ENCODE assay signal across 1 cellular context in the genomic region with DNA sequence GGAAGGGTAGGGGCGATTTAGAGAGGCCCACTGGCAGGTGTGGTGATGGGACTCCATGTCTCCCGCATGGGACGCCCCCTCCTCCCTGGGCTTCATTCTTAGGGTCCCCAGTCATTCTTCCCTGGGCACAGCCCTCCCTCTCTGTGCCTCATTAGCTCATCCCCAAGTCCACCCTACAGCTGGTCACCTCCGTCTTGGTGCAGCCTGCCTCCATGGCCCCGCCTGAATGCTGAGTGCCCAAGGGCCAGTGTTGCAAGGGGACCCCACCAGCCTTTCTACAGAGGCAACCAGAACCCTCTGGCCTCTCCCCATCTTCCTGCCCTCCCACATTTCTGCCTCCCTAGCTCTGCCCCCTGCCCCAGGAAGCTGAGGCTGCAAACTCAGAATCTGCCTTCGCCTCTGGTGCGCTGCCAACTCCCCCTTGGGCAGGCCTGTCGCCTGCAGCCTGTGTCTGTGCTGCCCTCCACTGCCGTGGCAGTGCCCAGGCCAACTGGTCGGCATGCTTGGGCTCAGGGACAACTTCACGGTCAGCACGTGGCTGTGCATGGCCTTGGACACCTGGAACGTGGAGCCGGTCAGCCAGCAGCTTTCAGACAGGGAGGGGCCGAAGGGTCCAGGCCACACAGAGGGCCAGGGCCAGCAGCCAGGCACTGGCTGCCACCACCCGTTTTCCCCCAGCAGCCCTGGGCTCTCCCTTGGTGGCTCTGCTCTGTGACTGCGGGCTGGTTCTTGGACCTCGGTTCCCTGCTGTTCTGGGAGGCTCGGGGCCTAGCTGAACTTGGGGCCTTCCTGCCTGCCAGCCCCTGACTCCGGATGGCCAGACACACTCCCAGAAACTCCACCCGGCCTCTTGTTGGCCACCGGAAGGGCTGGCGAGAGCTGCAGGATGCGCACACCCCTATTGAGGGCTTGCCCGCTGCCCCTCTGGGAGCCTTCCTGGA.
TF ChIP-seq lines count a peak whose summit lies in the region.

No MANE protein-coding gene starts in this region.

TF ChIP-seq in HepG2, 621 proteins besides CTCF, POLR2A, EP300 and RAD21 (continued from another document and continues in another):
- TF ChIP-seq RNF219 (CRISPR knock-in tag; IDR thresholded peaks at IDR 0.05) = peak; percentile 90
- peak; percentile 91; the same call in 1 of the 2 replicates for TF ChIP-seq MEIS2 (CRISPR knock-in tag; IDR thresholded peaks at IDR 0.05)
- peak; percentile 58; the same call in 1 of the 2 replicates for TF ChIP-seq KLF13 (CRISPR knock-in tag; IDR thresholded peaks at IDR 0.05)
- TF ChIP-seq SMC3 (IDR thresholded peaks at IDR 0.05; ENCODE audit: low read length) = no peak
- TF ChIP-seq CSRNP2 (CRISPR knock-in tag; conservative IDR thresholded peaks at IDR 0.05; ENCODE audit: low read depth) = 0 out of 2 replicates have a peak, but pooled peaks have one; percentile 25
- TF ChIP-seq, protein P1, sequence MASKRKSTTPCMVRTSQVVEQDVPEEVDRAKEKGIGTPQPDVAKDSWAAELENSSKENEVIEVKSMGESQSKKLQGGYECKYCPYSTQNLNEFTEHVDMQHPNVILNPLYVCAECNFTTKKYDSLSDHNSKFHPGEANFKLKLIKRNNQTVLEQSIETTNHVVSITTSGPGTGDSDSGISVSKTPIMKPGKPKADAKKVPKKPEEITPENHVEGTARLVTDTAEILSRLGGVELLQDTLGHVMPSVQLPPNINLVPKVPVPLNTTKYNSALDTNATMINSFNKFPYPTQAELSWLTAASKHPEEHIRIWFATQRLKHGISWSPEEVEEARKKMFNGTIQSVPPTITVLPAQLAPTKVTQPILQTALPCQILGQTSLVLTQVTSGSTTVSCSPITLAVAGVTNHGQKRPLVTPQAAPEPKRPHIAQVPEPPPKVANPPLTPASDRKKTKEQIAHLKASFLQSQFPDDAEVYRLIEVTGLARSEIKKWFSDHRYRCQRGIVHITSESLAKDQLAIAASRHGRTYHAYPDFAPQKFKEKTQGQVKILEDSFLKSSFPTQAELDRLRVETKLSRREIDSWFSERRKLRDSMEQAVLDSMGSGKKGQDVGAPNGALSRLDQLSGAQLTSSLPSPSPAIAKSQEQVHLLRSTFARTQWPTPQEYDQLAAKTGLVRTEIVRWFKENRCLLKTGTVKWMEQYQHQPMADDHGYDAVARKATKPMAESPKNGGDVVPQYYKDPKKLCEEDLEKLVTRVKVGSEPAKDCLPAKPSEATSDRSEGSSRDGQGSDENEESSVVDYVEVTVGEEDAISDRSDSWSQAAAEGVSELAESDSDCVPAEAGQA (IDR thresholded peaks at IDR 0.05; ENCODE audit: low read depth) = 0 out of 2 replicates have a peak, but pooled peaks have one; percentile 53
- TF ChIP-seq, protein P1 (CRISPR knock-in tag; IDR thresholded peaks at IDR 0.05; ENCODE audit: borderline replicate concordance) = no peak
- TF ChIP-seq, protein P2, sequence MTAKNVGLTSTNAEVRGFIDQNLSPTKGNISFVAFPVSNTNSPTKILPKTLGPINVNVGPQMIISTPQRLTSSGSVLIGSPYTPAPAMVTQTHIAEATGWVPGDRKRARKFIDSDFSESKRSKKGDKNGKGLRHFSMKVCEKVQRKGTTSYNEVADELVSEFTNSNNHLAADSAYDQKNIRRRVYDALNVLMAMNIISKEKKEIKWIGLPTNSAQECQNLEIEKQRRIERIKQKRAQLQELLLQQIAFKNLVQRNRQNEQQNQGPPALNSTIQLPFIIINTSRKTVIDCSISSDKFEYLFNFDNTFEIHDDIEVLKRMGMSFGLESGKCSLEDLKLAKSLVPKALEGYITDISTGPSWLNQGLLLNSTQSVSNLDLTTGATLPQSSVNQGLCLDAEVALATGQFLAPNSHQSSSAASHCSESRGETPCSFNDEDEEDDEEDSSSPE (CRISPR knock-in tag; IDR thresholded peaks at IDR 0.05) = peak; percentile 93
- peak; percentile 48; the same call in 1 of the 2 replicates for TF ChIP-seq PAX8 (CRISPR knock-in tag; IDR thresholded peaks at IDR 0.05; ENCODE audit: borderline replicate concordance)
- TF ChIP-seq THYN1 (CRISPR knock-in tag; IDR thresholded peaks at IDR 0.05; ENCODE audit: borderline replicate concordance, low read depth) = no peak
- TF ChIP-seq NR2F2 (IDR thresholded peaks at IDR 0.05; ENCODE audit: borderline replicate concordance, low read depth) = no peak
- peak; percentile 98; the same call in 1 of the 2 replicates for TF ChIP-seq TIGD3 (CRISPR knock-in tag; IDR thresholded peaks at IDR 0.05; ENCODE audit: borderline replicate concordance)
- TF ChIP-seq ZNF24 (IDR thresholded peaks at IDR 0.05) = no peak
- peak; percentile 91 for TF ChIP-seq ZNF350 (CRISPR knock-in tag; IDR thresholded peaks at IDR 0.05; ENCODE audit: borderline replicate concordance, low read depth)
- TF ChIP-seq ZBTB38 (CRISPR knock-in tag; IDR thresholded peaks at IDR 0.05) = peak; percentile 97
- TF ChIP-seq RARA (CRISPR knock-in tag; IDR thresholded peaks at IDR 0.05) = peak; percentile 94
- no peak; the same call in 1 of the 2 replicates for TF ChIP-seq ZNF704 (CRISPR knock-in tag; IDR thresholded peaks at IDR 0.05; ENCODE audit: borderline replicate concordance)
- peak; percentile 90 for TF ChIP-seq MIXL1 (CRISPR knock-in tag; IDR thresholded peaks at IDR 0.05)
- peak; percentile 98 for TF ChIP-seq ZNF709 (CRISPR knock-in tag; IDR thresholded peaks at IDR 0.05)
- TF ChIP-seq ZNF256 (CRISPR knock-in tag; conservative IDR thresholded peaks at IDR 0.05) = peak; percentile 68; the same call in 1 of the 2 replicates
- peak; percentile 85 for TF ChIP-seq THAP9 (CRISPR knock-in tag; IDR thresholded peaks at IDR 0.05; ENCODE audit: borderline replicate concordance)
- TF ChIP-seq KDM1A (CRISPR knock-in tag; IDR thresholded peaks at IDR 0.05) = 0 out of 2 replicates have a peak, but pooled peaks have one; percentile 38
- no peak for TF ChIP-seq REST (IDR thresholded peaks at IDR 0.05; ENCODE audit: borderline replicate concordance in 1 of 2, low read depth in 1 of 2, low read length in 2 of 2)
- no peak for TF ChIP-seq ZFP36L2 (CRISPR knock-in tag; IDR thresholded peaks at IDR 0.05)
